15 cellular contexts compared by ENCODE assay signal in genomic region chr3:196634224-196634623, GRCh38. TPM values are rescaled to one million over a fixed set of nuclear protein-coding genes. Genes with fewer than 3 reads are reported as not detected.
DNase-seq lines count a peak whose midpoint lies in the region; ATAC-seq, FAIRE-seq and TF ChIP-seq lines count a peak whose summit lies in the region.
"Had no signal": no experiment of that assay in that cellular context is flagged by ENCODE, and none has a peak within 500 bp of the region (broad histone marks: within the 10 kb centered on the region; RNA-seq: fewer than 3 reads in every experiment).

No MANE protein-coding gene starts in this region.

- H3K14ac ChIP-seq in H1 (ENCODE audit: insufficient read length) = no peak overlapping the region

- H4K91ac ChIP-seq in H1 (replicated peaks; ENCODE audit: insufficient read length, low read length) = peak overlapping the region; percentile 63

- H3K27me3 Mint-ChIP-seq in activated CD4-positive, alpha-beta T cell treated with anti-CD3 and anti-CD28 coated beads, Interleukin-2, amount 10 ng/mL, durations not matched to agents 7 days and 5 days = no peaks in the 10 kb centered on the region
- H3K27me3 Mint-ChIP-seq in activated CD4-positive, alpha-beta T cell treated with anti-CD3 and anti-CD28 coated beads, Interleukin-2, amount 10 ng/mL, durations not matched to agents 24 days and 14 days = no peaks in the 10 kb centered on the region
- H3K27me3 Mint-ChIP-seq in stimulated activated naive B cell treated with anti-CD40 and anti-IgM and Interleukin-4, amounts not matched to agents 10 μg/mL and 1 μg/mL and 100 μg/mL, for 72 hours = no peaks in the 10 kb centered on the region

- H3K79me1 ChIP-seq in H1 (ENCODE audit: low read depth, low read length) = no peaks in the 10 kb centered on the region; the same call in 1 of the 2 replicates

- no peak overlapping the region for H3K9ac ChIP-seq in H1 (replicated peaks in 1 of 4; ENCODE audit: extremely low read depth in 1 of 4, low read depth in 3 of 4, low read length in 3 of 4)

- peaks cover 8 to 19% (median 13%) of the 10 kb centered on the region in 4 experiments for H3K4me1 ChIP-seq in H1 (replicated peaks in 1 of 4; ENCODE audit: control insufficient read depth in 3 of 4, insufficient read depth in 4 of 4, low read length in 3 of 4)

- H3K4me1 Mint-ChIP-seq in activated CD4-positive, alpha-beta T cell treated with anti-CD3 and anti-CD28 coated beads, Interleukin-2, amount 10 ng/mL, durations not matched to agents 7 days and 5 days = peaks cover 81% of the 10 kb centered on the region
- H3K4me1 Mint-ChIP-seq in activated CD4-positive, alpha-beta T cell treated with anti-CD3 and anti-CD28 coated beads, Interleukin-2, amount 10 ng/mL, durations not matched to agents 24 days and 14 days = peaks cover 61% of the 10 kb centered on the region
- peaks cover 50 to 92% of the 10 kb centered on the region in 2 donors for H3K4me1 Mint-ChIP-seq in stimulated activated naive B cell treated with anti-CD40 and anti-IgM and Interleukin-4, amounts not matched to agents 10 μg/mL and 1 μg/mL and 100 μg/mL, for 72 hours

- H3K4me3 ChIP-seq in NB4 (ENCODE audit: low read depth, low read length) = peak overlapping the region; percentile 97
- no peak overlapping the region for H3K4me3 ChIP-seq in H1 (ENCODE audit: extremely low read depth in 1 of 4, insufficient read depth in 2 of 4, low read depth in 3 of 4, low read length in 4 of 4)
- H3K4me3 ChIP-seq: lung had no signal

- no peak overlapping the region for H2BK5ac ChIP-seq in H1 (ENCODE audit: low read depth, low read length)

- no peak overlapping the region for H2BK15ac ChIP-seq in H1 (ENCODE audit: low read length)

- H3K4me3 Mint-ChIP-seq in activated CD4-positive, alpha-beta T cell treated with anti-CD3 and anti-CD28 coated beads, Interleukin-2, amount 10 ng/mL, durations not matched to agents 7 days and 5 days = no peak overlapping the region
- no peak overlapping the region for H3K4me3 Mint-ChIP-seq in activated CD4-positive, alpha-beta T cell treated with anti-CD3 and anti-CD28 coated beads, Interleukin-2, amount 10 ng/mL, durations not matched to agents 24 days and 14 days
- peak overlapping the region; percentile 89 to 96 for H3K4me3 Mint-ChIP-seq in stimulated activated naive B cell treated with anti-CD40 and anti-IgM and Interleukin-4, amounts not matched to agents 10 μg/mL and 1 μg/mL and 100 μg/mL, for 72 hours

- no peak overlapping the region for H3K27ac ChIP-seq in H1 (ENCODE audit: low read depth, low read length)
- H3K27ac ChIP-seq: PC-9 had no signal

- no peaks in the 10 kb centered on the region for H4K20me1 ChIP-seq in H1 (replicated peaks in 1 of 2; ENCODE audit: control insufficient read depth in 1 of 2, insufficient read depth in 2 of 2, low read length in 2 of 2)

- peaks cover 8% of the 10 kb centered on the region for H3K23me2 ChIP-seq in H1 (ENCODE audit: low read depth, low read length)

- 0 out of 2 replicates have a peak overlapping the region, but pooled peaks have one; percentile 70 for H2BK12ac ChIP-seq in H1 (ENCODE audit: low read depth, low read length)

- TF ChIP-seq EP300 in H1 (IDR thresholded peaks at IDR 0.05; ENCODE audit: borderline replicate concordance in 1 of 2, low read depth in 2 of 2, low read length in 2 of 2) = no peak

- TF ChIP-seq CTCF in NB4 (IDR thresholded peaks at IDR 0.05; ENCODE audit: low read depth, low read length) = no peak
- TF ChIP-seq CTCF in H1 (IDR thresholded peaks at IDR 0.05; ENCODE audit: control extremely low read depth in 1 of 3, insufficient read depth in 1 of 3, low read depth in 1 of 3, low read length in 3 of 3) = no peak

- no peak for DNase-seq in activated CD4-positive, alpha-beta T cell treated with anti-CD3 and anti-CD28 coated beads, Interleukin-2, amount 10 ng/mL, durations not matched to agents 7 days and 5 days
- no peak for DNase-seq in activated CD4-positive, alpha-beta T cell treated with anti-CD3 and anti-CD28 coated beads, Interleukin-2, amount 10 ng/mL, durations not matched to agents 24 days and 14 days
- DNase-seq in NB4 (ENCODE audit: low read depth) (peak; percentile 86), H1 (ENCODE audit: low read depth in 1 of 2, low spot score in 2 of 2) (no peak), cortex of kidney (lab: John Stamatoyannopoulos, UW) (no peak), HEK293T (ENCODE audit: extremely low spot score) (no peak), NCI-H2081 treated with DMSO at 0.1 percent for 48 hours (lab: John Stamatoyannopoulos, UW) (no peak)
- DNase-seq in stimulated activated naive B cell treated with anti-CD40 and anti-IgM and Interleukin-4, amounts not matched to agents 10 μg/mL and 1 μg/mL and 100 μg/mL, for 72 hours = peak; percentile 69
- DNase-seq: DMS79; effector memory CD4-positive, alpha-beta T cell; glutamatergic neuron; NCI-H187; PC-9 had no signal

- no peak overlapping the region for H2AK5ac ChIP-seq in H1 (ENCODE audit: low read depth, low read length)

- 83% methylated on average over 5 of the region's 10 CpGs; no CpG with 5 or more reads in 1 of the 2 experiments for WGBS in H1 (ENCODE audit: extremely low coverage in 1 of 2, insufficient coverage in 1 of 2, insufficient read length in 1 of 2, insufficient replicate concordance in 2 of 2, low coverage in 1 of 2, low lambda C conversion rate in 2 of 2, missing lambda C conversion rate in 1 of 2), 2 experiments

- no peak overlapping the region for H3K4me2 ChIP-seq in H1 (ENCODE audit: insufficient read depth in 1 of 2, low read depth in 2 of 2, low read length in 2 of 2)

- POLR2A ChIA-PET in activated CD4-positive, alpha-beta T cell treated with anti-CD3 and anti-CD28 coated beads, Interleukin-2, amount 10 ng/mL, durations not matched to agents 7 days and 5 days (lab: Charles Lee) = interaction anchor here (0.6 kb wide), 1 partner anchor 18 kb away, joined by 5 read pairs; no protein-coding TSS in a partner anchor
- POLR2A ChIA-PET in H1 (lab: Charles Lee; ENCODE audit: partially characterized antibody) (interaction anchor here (0.6 to 3.7 kb wide), 4 partner anchors 10 to 51 kb away, joined by 4 to 28 read pairs (median 8); no protein-coding TSS in a partner anchor), HEK293T (lab: Yijun Ruan, JAX) (no interaction called here)

- no peak for TF ChIP-seq POLR2A in NB4 (IDR thresholded peaks at IDR 0.05; ENCODE audit: extremely low read depth, insufficient read length)
- no peak for TF ChIP-seq POLR2A in H1 (IDR thresholded peaks at IDR 0.05; ENCODE audit: control extremely low read depth in 1 of 2, low read depth in 2 of 2, low read length in 2 of 2)

- no peak overlapping the region for H3K23ac ChIP-seq in H1 (ENCODE audit: insufficient read length)

- peak overlapping the region; percentile 44 for H3K27ac Mint-ChIP-seq in activated CD4-positive, alpha-beta T cell treated with anti-CD3 and anti-CD28 coated beads, Interleukin-2, amount 10 ng/mL, durations not matched to agents 7 days and 5 days
- H3K27ac Mint-ChIP-seq in activated CD4-positive, alpha-beta T cell treated with anti-CD3 and anti-CD28 coated beads, Interleukin-2, amount 10 ng/mL, durations not matched to agents 24 days and 14 days = no peak overlapping the region
- H3K27ac Mint-ChIP-seq in stimulated activated naive B cell treated with anti-CD40 and anti-IgM and Interleukin-4, amounts not matched to agents 10 μg/mL and 1 μg/mL and 100 μg/mL, for 72 hours = peak overlapping the region; percentile 98

- peak overlapping the region; percentile 62 for H3K4ac ChIP-seq in H1 (replicated peaks; ENCODE audit: insufficient read length, low read depth, low read length)

- no peak overlapping the region for H3K56ac ChIP-seq in H1 (replicated peaks; ENCODE audit: insufficient read length, low read depth, low read length)

- no peak for TF ChIP-seq RAD21 in H1 (IDR thresholded peaks at IDR 0.05 in 1 of 2, conservative IDR thresholded peaks at IDR 0.05 in 1 of 2; ENCODE audit: low read depth in 2 of 2, low read length in 2 of 2)

- H2BK120ac ChIP-seq in H1 (replicated peaks; ENCODE audit: low read depth, low read length) = no peak overlapping the region

- H3K9me3 ChIP-seq in H1 (ENCODE audit: insufficient read depth in 2 of 2, low read depth in 1 of 2, low read length in 1 of 2) = no peaks in the 10 kb centered on the region

- H3K79me2 ChIP-seq in H1 (ENCODE audit: control insufficient read depth in 1 of 2, insufficient read depth in 2 of 2, low read length in 2 of 2) = no peaks in the 10 kb centered on the region

- H2BK20ac ChIP-seq in H1 (ENCODE audit: low read length) = no peak overlapping the region

- no peak overlapping the region for H4K8ac ChIP-seq in H1 (ENCODE audit: extremely low read depth, insufficient read depth, low read length)

- CTCF ChIA-PET in activated CD4-positive, alpha-beta T cell treated with anti-CD3 and anti-CD28 coated beads, Interleukin-2, amount 10 ng/mL, durations not matched to agents 7 days and 5 days (lab: Charles Lee) = interaction anchor here (1.3 kb wide), 1 partner anchor 15 kb away, joined by 3 read pairs; no protein-coding TSS in a partner anchor
- CTCF ChIA-PET in H1 (lab: Charles Lee; ENCODE audit: partially characterized antibody) = interaction anchor here (1.6 kb wide), 1 partner anchor 25 kb away, joined by 3 read pairs; no protein-coding TSS in a partner anchor
- CTCF ChIA-PET in HEK293T (lab: Yijun Ruan, JAX) = no interaction called here

- H3K9me3 Mint-ChIP-seq in activated CD4-positive, alpha-beta T cell treated with anti-CD3 and anti-CD28 coated beads, Interleukin-2, amount 10 ng/mL, durations not matched to agents 7 days and 5 days = peaks cover 2% of the 10 kb centered on the region
- no peaks in the 10 kb centered on the region for H3K9me3 Mint-ChIP-seq in activated CD4-positive, alpha-beta T cell treated with anti-CD3 and anti-CD28 coated beads, Interleukin-2, amount 10 ng/mL, durations not matched to agents 24 days and 14 days
- peaks cover 0 to 4% of the 10 kb centered on the region in 2 donors for H3K9me3 Mint-ChIP-seq in stimulated activated naive B cell treated with anti-CD40 and anti-IgM and Interleukin-4, amounts not matched to agents 10 μg/mL and 1 μg/mL and 100 μg/mL, for 72 hours

- H3K36me3 ChIP-seq in H1 (ENCODE audit: control insufficient read depth in 2 of 4, insufficient read depth in 4 of 4, low read length in 3 of 4) = no peaks in the 10 kb centered on the region

- peak overlapping the region; percentile 14 for H4K5ac ChIP-seq in H1 (ENCODE audit: insufficient read length, low read depth, low read length)

- peaks cover 0 to 4% (median 3%) of the 10 kb centered on the region in 4 experiments; a peak in 4 of 7 replicates for H3K27me3 ChIP-seq in H1 (replicated peaks in 1 of 4; ENCODE audit: control insufficient read depth in 3 of 4, extremely low read depth in 1 of 4, insufficient read depth in 3 of 4, low read length in 3 of 4)

- intact Hi-C loops in activated CD4-positive, alpha-beta T cell treated with anti-CD3 and anti-CD28 coated beads, Interleukin-2, amount 10 ng/mL, durations not matched to agents 24 days and 14 days (cut with micrococcal nuclease) = no loop called here

- peak; percentile 24 for ATAC-seq in stimulated activated naive B cell treated with anti-CD40 and anti-IgM and Interleukin-4, amounts not matched to agents 10 μg/mL and 1 μg/mL and 100 μg/mL, for 72 hours (replicated peaks)

- no peak for FAIRE-seq in H1 (lab: Jason Lieb, UNC)
- FAIRE-seq: A204.1 had no signal

- H3K36me3 Mint-ChIP-seq in activated CD4-positive, alpha-beta T cell treated with anti-CD3 and anti-CD28 coated beads, Interleukin-2, amount 10 ng/mL, durations not matched to agents 7 days and 5 days (ENCODE audit: low read depth) = peaks cover 16% of the 10 kb centered on the region
- peaks cover 4% of the 10 kb centered on the region for H3K36me3 Mint-ChIP-seq in activated CD4-positive, alpha-beta T cell treated with anti-CD3 and anti-CD28 coated beads, Interleukin-2, amount 10 ng/mL, durations not matched to agents 24 days and 14 days (ENCODE audit: low read depth)
- peaks cover 11 to 39% of the 10 kb centered on the region in 2 donors for H3K36me3 Mint-ChIP-seq in stimulated activated naive B cell treated with anti-CD40 and anti-IgM and Interleukin-4, amounts not matched to agents 10 μg/mL and 1 μg/mL and 100 μg/mL, for 72 hours

- no peak overlapping the region for H3K18ac ChIP-seq in H1 (ENCODE audit: extremely low read depth, low read length)

- H2AFZ ChIP-seq in H1 (ENCODE audit: low read length) = no peak overlapping the region
- H2AFZ ChIP-seq: PC-9 had no signal

RNA-seq across cellular contexts. Expression of gene NRROS, which starts 5.3 kb away (rescaled TPM):
- 10 to 100 TPM; 36.6 to 40.6 TPM for total RNA-seq in activated CD4-positive, alpha-beta T cell treated with anti-CD3 and anti-CD28 coated beads, Interleukin-2, amount 10 ng/mL, durations not matched to agents 7 days and 5 days
- total RNA-seq in activated CD4-positive, alpha-beta T cell treated with anti-CD3 and anti-CD28 coated beads, Interleukin-2, amount 10 ng/mL, durations not matched to agents 24 days and 14 days = 38.2 and 39.0 TPM in 2 replicates
- total RNA-seq in H1 (2021; fragmentation: NEBNext Ultra II Directional; extraction: Animal tissue kit (Norgen Biotek cat#: 25700)) = 5.1 and 5.3 TPM in 2 replicates
- polyA plus RNA-seq in H1 (2011; rRNA removed) = 6.8 and 7.3 TPM in 2 replicates
- 2.3 TPM for polyA plus RNA-seq in H1 (2011; cell fraction: cytosol; rRNA removed)
- polyA plus RNA-seq in H1 (2011; cell fraction: nucleus; rRNA removed) = 5.1 TPM
- polyA plus RNA-seq in H1 (2012, experiment 1 of 2) = 3.4 to 7.6 TPM (median 6.4 TPM) in 4 replicates
- 5.6 TPM for polyA plus RNA-seq in H1 (2012, experiment 2 of 2)
- 10.3 TPM for polyA plus RNA-seq in H1 (2013, experiment 1 of 2)
- polyA plus RNA-seq in H1 (2013, experiment 2 of 2) = 10.1 TPM
- 2.2 and 2.6 TPM in 2 replicates for polyA minus RNA-seq in H1 (2011; rRNA and poly(A)+ RNA removed)
- polyA minus RNA-seq in H1 (2011; cell fraction: cytosol; rRNA and poly(A)+ RNA removed) = 1.2 TPM
- polyA minus RNA-seq in H1 (2011; cell fraction: nucleus; rRNA and poly(A)+ RNA removed) = 2.8 TPM

Comparison
In these comparisons a context has a peak if more than half of its experiments do, and no peak if none do; other contexts are left out.
1. DNase-seq: peak in NB4 (single experiment) and stimulated activated naive B cell treated with anti-CD40 and anti-IgM and Interleukin-4, amounts not matched to agents 10 μg/mL and 1 μg/mL and 100 μg/mL, for 72 hours (single experiment); none in activated CD4-positive, alpha-beta T cell treated with anti-CD3 and anti-CD28 coated beads, Interleukin-2, amount 10 ng/mL, durations not matched to agents 7 days and 5 days (single experiment), activated CD4-positive, alpha-beta T cell treated with anti-CD3 and anti-CD28 coated beads, Interleukin-2, amount 10 ng/mL, durations not matched to agents 24 days and 14 days (single experiment), H1 (0 of 2), cortex of kidney (single experiment), HEK293T (single experiment) and NCI-H2081 treated with DMSO at 0.1 percent for 48 hours (single experiment).
2. H3K4me3 Mint-ChIP-seq: peak in stimulated activated naive B cell treated with anti-CD40 and anti-IgM and Interleukin-4, amounts not matched to agents 10 μg/mL and 1 μg/mL and 100 μg/mL, for 72 hours (2 of 2); none in activated CD4-positive, alpha-beta T cell treated with anti-CD3 and anti-CD28 coated beads, Interleukin-2, amount 10 ng/mL, durations not matched to agents 7 days and 5 days (single experiment) and activated CD4-positive, alpha-beta T cell treated with anti-CD3 and anti-CD28 coated beads, Interleukin-2, amount 10 ng/mL, durations not matched to agents 24 days and 14 days (single experiment).